In the genomic region with DNA sequence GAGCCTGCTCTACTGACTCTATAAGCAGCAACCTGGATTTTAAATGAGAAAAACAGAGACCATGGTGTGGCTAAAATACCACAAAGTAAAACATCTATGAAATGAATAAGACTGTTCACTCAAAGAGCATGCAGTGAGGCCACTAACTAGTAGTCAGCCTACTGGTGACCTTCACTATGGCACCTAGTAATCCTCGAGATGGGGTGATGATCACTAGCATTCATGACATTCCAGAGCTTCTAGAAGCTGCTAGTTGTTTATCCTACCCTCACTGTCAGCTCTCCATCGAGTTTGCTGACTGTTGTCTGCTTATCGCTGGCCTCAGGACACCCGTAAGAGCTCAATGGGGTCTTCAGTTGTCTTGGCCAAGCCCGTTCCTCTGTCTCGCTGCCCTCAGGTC, we compare ENCODE assay signal across 21 cellular contexts.
"Had no signal": no experiment of that assay in that cellular context is flagged by ENCODE, and none has a peak within 500 bp of the region (broad histone marks: within the 10 kb centered on the region; RNA-seq: fewer than 3 reads in every experiment).

No MANE protein-coding gene starts in this region.

- H3K4me1 ChIP-seq: gastroesophageal sphincter, sigmoid colon, stomach, transverse colon had no signal

- H3K4me3 ChIP-seq: coronary artery, esophagus muscularis mucosa, gastroesophageal sphincter, right atrium auricular region, sigmoid colon, stomach, thoracic aorta, transverse colon had no signal

- H3K4me3 Mint-ChIP-seq: natural killer cell treated with Interleukin-12 subunit alpha and Interleukin-12 subunit beta and Interleukin-15 and Interleukin-18, amount 100 ng/mL, for 72 hours had no signal

- H3K9me3 Mint-ChIP-seq: natural killer cell treated with Interleukin-12 subunit alpha and Interleukin-12 subunit beta and Interleukin-15 and Interleukin-18, amount 100 ng/mL, for 72 hours had no signal

- DNase-seq: effector CD8-positive, alpha-beta T cell; glutamatergic neuron; islet precursor cell; midbrain; sigmoid colon; small intestine; stimulated activated CD4-positive, alpha-beta T cell treated with anti-CD3 and anti-CD28 coated beads, Interleukin-12 subunit alpha, Interleukin-12 subunit beta, amount 100 ng/mL, for 4 hours; stimulated activated naive CD4-positive, alpha-beta T cell; stomach; substantia nigra; transverse colon had no signal

- ATAC-seq: gastroesophageal sphincter; left lobe of liver; natural killer cell treated with Interleukin-12 subunit alpha and Interleukin-12 subunit beta and Interleukin-15 and Interleukin-18, amount 100 ng/mL, for 72 hours had no signal

- H3K27me3 ChIP-seq: right atrium auricular region, sigmoid colon had no signal

- H3K36me3 Mint-ChIP-seq: natural killer cell treated with Interleukin-12 subunit alpha and Interleukin-12 subunit beta and Interleukin-15 and Interleukin-18, amount 100 ng/mL, for 72 hours had no signal

- H3K36me3 ChIP-seq: esophagus muscularis mucosa, gastroesophageal sphincter, neutrophil, right atrium auricular region, sigmoid colon, stomach, thoracic aorta, transverse colon had no signal

- H3K27ac Mint-ChIP-seq: natural killer cell treated with Interleukin-12 subunit alpha and Interleukin-12 subunit beta and Interleukin-15 and Interleukin-18, amount 100 ng/mL, for 72 hours had no signal

- H3K27ac ChIP-seq: coronary artery, epithelial cell of prostate, esophagus muscularis mucosa, gastroesophageal sphincter, neutrophil, sigmoid colon, stomach, thoracic aorta, transverse colon had no signal

- FAIRE-seq: endometrium, small intestine had no signal

- H3K9me3 ChIP-seq: esophagus muscularis mucosa, gastroesophageal sphincter, neutrophil, right atrium auricular region, sigmoid colon, stomach, thoracic aorta, transverse colon had no signal
